ENCODE assay signal across 8 cellular contexts in genomic region chr3:153162513-153163348, GRCh38. TPM values are rescaled to one million over a fixed set of nuclear protein-coding genes. Genes with fewer than 3 reads are reported as not detected.
A peak's percentile ranks its signal among the peaks of the same experiment; 100 is the strongest.
DNase-seq lines count a peak whose midpoint lies in the region; ATAC-seq and TF ChIP-seq lines count a peak whose summit lies in the region.

No MANE protein-coding gene starts in this region.

- peak overlapping the region; percentile 88 for H3K4me2 ChIP-seq in SK-N-SH

- ATAC-seq in SK-N-SH treated with all-trans-retinoic acid at 6 μM for 48 hours (no peak; the same call in 2 of the 3 replicates), HG03103 (IDR thresholded peaks at IDR 0.05; ENCODE audit: low read depth, unreplicated experiment) (peak; percentile 2), right cardiac atrium (peak in 1 of 2 donors; percentile 0)

- TF ChIP-seq RAD21 in SK-N-SH (IDR thresholded peaks at IDR 0.05; ENCODE audit: low read length) = no peak

- H3K79me2 ChIP-seq in SK-N-SH (ENCODE audit: insufficient read depth) = peaks cover 57% of the 10 kb centered on the region

- H3K36me3 ChIP-seq in SK-N-SH (replicated peaks in 1 of 2; ENCODE audit: control insufficient read depth in 1 of 2, insufficient read depth in 2 of 2, low read length in 1 of 2) (peaks cover 12 to 37% of the 10 kb centered on the region in 2 experiments), adipocyte (ENCODE audit: control insufficient read depth, insufficient read depth, low read length, severe bottlenecking) (peaks cover 4% of the 10 kb centered on the region)

- no peak for TF ChIP-seq CTCF in SK-N-SH (IDR thresholded peaks at IDR 0.05)

- WGBS in SK-N-SH (ENCODE audit: low lambda C conversion rate) = under 1% methylated on average over 46 of the region's 82 CpGs
- WGBS in right cardiac atrium = under 1% methylated on average over 82 of the region's 82 CpGs

- intact Hi-C loops in right cardiac atrium (cut with DNase I) = loop anchor here in 2 of 4 donors (5.0 to 10.0 kb wide), 3 partner anchors 125 to 602 kb away; no protein-coding TSS in a partner anchor

- H3F3A ChIP-seq in SK-N-SH (replicated peaks; ENCODE audit: insufficient read depth) = peaks cover 30% of the 10 kb centered on the region

- H3K27me3 ChIP-seq in SK-N-SH (ENCODE audit: insufficient read depth) = no peaks in the 10 kb centered on the region
- H3K27me3 ChIP-seq in adipocyte (replicated peaks; ENCODE audit: control insufficient read depth, insufficient read depth, low read length) = no peaks in the 10 kb centered on the region
- H3K27me3 ChIP-seq in right cardiac atrium (ENCODE audit: control insufficient read depth, insufficient read depth) = no peaks in the 10 kb centered on the region

- H3K9me2 ChIP-seq in SK-N-SH = no peaks in the 10 kb centered on the region

- no peak for TF ChIP-seq EP300 in SK-N-SH (IDR thresholded peaks at IDR 0.05; ENCODE audit: borderline replicate concordance in 1 of 2, low read depth in 1 of 2, low read length in 1 of 2)

- H3K27ac ChIP-seq in SK-N-SH (ENCODE audit: low read depth in 2 of 2, low read length in 1 of 2) (peak overlapping the region; percentile 69 to 71), right cardiac atrium (ENCODE audit: low read length) (peak overlapping the region; percentile 91)

- H3K9ac ChIP-seq in SK-N-SH (peak overlapping the region; percentile 91), adipocyte (ENCODE audit: low read length) (peak overlapping the region; percentile 94)

- peak overlapping the region; percentile 95 to 96 for H3K4me3 ChIP-seq in SK-N-SH (ENCODE audit: low read depth in 2 of 2, low read length in 1 of 2)
- H3K4me3 ChIP-seq in adipocyte (ENCODE audit: low read length) = peak overlapping the region; percentile 97
- peak overlapping the region; percentile 84 for H3K4me3 ChIP-seq in right cardiac atrium (ENCODE audit: low read length)

- peaks cover 48% of the 10 kb centered on the region for H4K20me1 ChIP-seq in SK-N-SH (ENCODE audit: insufficient read depth)

- peaks cover 4 to 14% of the 10 kb centered on the region in 2 experiments for H3K4me1 ChIP-seq in SK-N-SH (ENCODE audit: control insufficient read depth in 1 of 2, insufficient read depth in 2 of 2, low read depth in 1 of 2, low read length in 1 of 2)
- peaks cover 32% of the 10 kb centered on the region for H3K4me1 ChIP-seq in adipocyte (ENCODE audit: control insufficient read depth, insufficient read depth, low read length)
- no peaks in the 10 kb centered on the region for H3K4me1 ChIP-seq in right cardiac atrium (ENCODE audit: control insufficient read depth, insufficient read depth, low read length)

- H3K9me3 ChIP-seq in SK-N-SH (no peaks in the 10 kb centered on the region), adipocyte (ENCODE audit: control insufficient read depth, low read length) (no peaks in the 10 kb centered on the region), right cardiac atrium (ENCODE audit: control insufficient read depth, low read length) (no peaks in the 10 kb centered on the region)

- DNase-seq in SK-N-SH = peak; percentile 57
- peak; percentile 3 for DNase-seq in SK-N-DZ (ENCODE audit: low spot score)
- DNase-seq in adipocyte (ENCODE audit: low read depth) = peak; percentile 65
- DNase-seq in right cardiac atrium = peak; percentile 35 to 78 (median 75)
- DNase-seq in putamen (ENCODE audit: low spot score) = peak; percentile 34
- DNase-seq in ureter (ENCODE audit: low spot score) = no peak

- CTCF ChIA-PET in SK-N-SH (lab: Yijun Ruan, JAX) = interaction anchor here (1.5 kb wide), 1 partner anchor 607 kb away, joined by 3 read pairs; no protein-coding TSS in a partner anchor

- POLR2A ChIA-PET in SK-N-SH (lab: Yijun Ruan, JAX) = interaction anchor here (0.5 kb wide), 1 partner anchor 115 kb away, joined by 3 read pairs; no protein-coding TSS in a partner anchor

- H2AFZ ChIP-seq in SK-N-SH (ENCODE audit: low read depth) = no peak overlapping the region

TF ChIP-seq in SK-N-SH, 30 proteins besides CTCF, POLR2A, EP300 and RAD21:
- TF ChIP-seq IRF3 (IDR thresholded peaks at IDR 0.05; ENCODE audit: low read depth, low read length) = no peak

TF ChIP-seq in SK-N-SH treated with all-trans-retinoic acid at 6 μM for 48 hours, 23 proteins besides CTCF, POLR2A, EP300 and RAD21:
- TF ChIP-seq PPARA (CRISPR knock-in tag; IDR thresholded peaks at IDR 0.05; ENCODE audit: borderline replicate concordance) (no peak), ISL1 (CRISPR knock-in tag; IDR thresholded peaks at IDR 0.05) (no peak), ESRRG (CRISPR knock-in tag; IDR thresholded peaks at IDR 0.05) (no peak), ZFP3 (CRISPR knock-in tag; IDR thresholded peaks at IDR 0.05) (no peak), TSHZ2 (CRISPR knock-in tag; IDR thresholded peaks at IDR 0.05) (no peak), TOX (CRISPR knock-in tag; IDR thresholded peaks at IDR 0.05; ENCODE audit: borderline replicate concordance) (no peak), CREB5 (CRISPR knock-in tag; IDR thresholded peaks at IDR 0.05; ENCODE audit: low read depth) (no peak), RARB (CRISPR knock-in tag; IDR thresholded peaks at IDR 0.05) (no peak)

RNA-seq across cellular contexts. Expression of gene RAP2B, which starts 0.7 kb away (rescaled TPM):
- polyA plus RNA-seq in SK-N-SH (2012; rRNA removed) = 5.8 and 7.3 TPM in 2 replicates
- 5.4 and 6.4 TPM in 2 replicates for polyA plus RNA-seq in SK-N-SH (2012; cell fraction: cytosol; rRNA removed)
- 2.3 and 2.6 TPM in 2 replicates for polyA plus RNA-seq in SK-N-SH (2012; cell fraction: nucleus; rRNA removed)
- 0.75 and 0.91 TPM in 2 replicates for polyA plus RNA-seq in SK-N-DZ (2014; cell fraction: cytosol; rRNA removed)
- polyA plus RNA-seq in SK-N-DZ (2014; cell fraction: nucleus; rRNA removed) = 0.22 and 0.42 TPM in 2 replicates
- total RNA-seq in right cardiac atrium = 1 to 10 TPM; 4.9 to 5.6 (median 5.1) TPM
- polyA plus RNA-seq in right cardiac atrium = 1.9 TPM
- 14.9 TPM for total RNA-seq in ureter
